13 cellular contexts compared by ENCODE assay signal in the genomic region with DNA sequence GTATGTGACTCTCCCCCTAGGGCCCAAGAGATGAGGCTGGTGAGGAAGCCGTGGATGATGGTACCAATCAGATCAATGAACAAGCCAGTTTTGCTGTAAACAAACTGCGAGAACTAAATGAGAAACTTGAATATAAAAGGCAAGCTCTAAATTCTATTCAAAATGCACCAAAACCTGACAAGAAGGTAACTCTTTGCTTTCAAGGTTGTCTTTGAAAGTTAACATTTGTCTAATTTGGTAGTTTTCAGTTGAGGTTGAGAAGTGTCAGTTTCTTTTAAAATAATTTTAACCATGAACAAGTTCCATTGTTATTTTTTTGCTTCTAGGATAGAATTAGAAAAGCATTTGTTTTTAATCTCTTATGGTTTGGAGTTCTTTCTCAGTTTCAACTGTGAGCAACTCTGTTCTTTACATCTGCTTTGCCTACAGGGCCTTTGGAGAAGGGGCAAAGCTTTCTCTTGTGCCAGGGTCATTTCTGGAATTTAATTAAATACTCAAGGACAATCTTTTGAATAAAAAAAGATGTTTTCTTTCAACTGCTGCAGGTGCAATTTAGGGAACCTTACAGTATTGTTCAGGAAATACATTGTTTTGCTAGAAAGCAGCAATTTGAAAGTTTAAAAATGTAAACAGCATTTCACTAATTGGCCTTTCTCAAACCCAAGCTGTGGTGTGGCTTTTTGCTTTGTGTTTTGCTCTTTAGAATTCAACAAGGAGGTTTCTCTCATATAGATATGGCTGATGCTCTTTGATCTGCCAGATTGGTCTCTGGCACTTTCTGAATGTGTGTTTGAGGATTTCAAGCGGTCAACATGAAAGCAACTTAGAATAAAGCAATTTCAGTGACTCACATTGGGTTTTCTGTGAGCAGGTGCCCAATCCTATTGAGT.
A peak's percentile ranks its signal among the peaks of the same experiment; 100 is the strongest.
DNase-seq lines count a peak whose midpoint lies in the region; ATAC-seq and TF ChIP-seq lines count a peak whose summit lies in the region.
"Had no signal": no experiment of that assay in that cellular context is flagged by ENCODE, and none has a peak within 500 bp of the region (broad histone marks: within the 10 kb centered on the region; RNA-seq: fewer than 3 reads in every experiment).

No MANE protein-coding gene starts in this region.

- peak overlapping the region; percentile 79 for H3K27ac Mint-ChIP-seq in activated T-cell treated with anti-CD3 and anti-CD28 coated beads, Interleukin-2, amount 50 U/mL, for 72 hours
- H3K27ac Mint-ChIP-seq: stimulated activated naive B cell treated with anti-CD40 and anti-IgM and Interleukin-4, amounts not matched to agents 10 μg/mL and 1 μg/mL and 100 μg/mL, for 72 hours had no signal

- DNase-seq in activated T-cell treated with anti-CD3 and anti-CD28 coated beads, Interleukin-2, amount 50 U/mL, for 72 hours = no peak
- DNase-seq in activated T-cell treated with anti-CD3 and anti-CD28 coated beads for 4 hours = no peak
- DNase-seq in GOT3 (lab: John Stamatoyannopoulos, UW) = no peak
- no peak for DNase-seq in HUDEP-2 (lab: John Stamatoyannopoulos, UW; ENCODE audit: unreplicated experiment in 76 of 76)
- no peak for DNase-seq in COLO829 (ENCODE audit: low spot score)
- DNase-seq: NCI-H2081 treated with DMSO at 0.1 percent for 48 hours; SHP77 treated with DMSO at 0.1 percent for 48 hours; small intestine; stimulated activated naive B cell treated with anti-CD40 and anti-IgM and Interleukin-4, amounts not matched to agents 10 μg/mL and 1 μg/mL and 100 μg/mL, for 72 hours had no signal

- H3K9me3 Mint-ChIP-seq in activated T-cell treated with anti-CD3 and anti-CD28 coated beads, Interleukin-2, amount 50 U/mL, for 72 hours = no peaks in the 10 kb centered on the region

- H3K4me1 Mint-ChIP-seq in activated T-cell treated with anti-CD3 and anti-CD28 coated beads, Interleukin-2, amount 50 U/mL, for 72 hours (ENCODE audit: low read depth) = peaks cover 20% of the 10 kb centered on the region

- H3K4me3 Mint-ChIP-seq in activated T-cell treated with anti-CD3 and anti-CD28 coated beads, Interleukin-2, amount 50 U/mL, for 72 hours = no peak overlapping the region
- H3K4me3 Mint-ChIP-seq: stimulated activated naive B cell treated with anti-CD40 and anti-IgM and Interleukin-4, amounts not matched to agents 10 μg/mL and 1 μg/mL and 100 μg/mL, for 72 hours had no signal

- peaks cover 5 to 13% of the 10 kb centered on the region in 2 donors for H3K36me3 Mint-ChIP-seq in activated T-cell treated with anti-CD3 and anti-CD28 coated beads, Interleukin-2, amount 50 U/mL, for 72 hours (ENCODE audit: insufficient read depth in 2 of 2)

- peak; percentile 37 to 80 for ATAC-seq in activated T-cell treated with anti-CD3 and anti-CD28 coated beads, Interleukin-2, amount 50 U/mL, for 72 hours (replicated peaks in 1 of 2)
- ATAC-seq in GM21825 (IDR thresholded peaks at IDR 0.05; ENCODE audit: unreplicated experiment) = peak; percentile 71
- ATAC-seq in HG03196 (IDR thresholded peaks at IDR 0.05; ENCODE audit: unreplicated experiment) = peak; percentile 78
- ATAC-seq in SK-N-SH treated with all-trans-retinoic acid at 6 μM for 48 hours = no peak
- ATAC-seq: activated CD4-positive, CD25-positive, alpha-beta regulatory T cell treated with anti-CD3 and anti-CD28 coated beads, Interleukin-2, amount 50 U/mL, for 24 hours; stimulated activated naive B cell treated with anti-CD40 and anti-IgM and Interleukin-4, amounts not matched to agents 10 μg/mL and 1 μg/mL and 100 μg/mL, for 72 hours had no signal

- H3K27me3 Mint-ChIP-seq in activated T-cell treated with anti-CD3 and anti-CD28 coated beads, Interleukin-2, amount 50 U/mL, for 72 hours (ENCODE audit: low read depth) = no peaks in the 10 kb centered on the region
- H3K27me3 Mint-ChIP-seq: stimulated activated naive B cell treated with anti-CD40 and anti-IgM and Interleukin-4, amounts not matched to agents 10 μg/mL and 1 μg/mL and 100 μg/mL, for 72 hours had no signal

TF ChIP-seq in SK-N-SH treated with all-trans-retinoic acid at 6 μM for 48 hours, 23 proteins besides CTCF, POLR2A, EP300 and RAD21:
- TF ChIP-seq ARNTL (CRISPR knock-in tag; IDR thresholded peaks at IDR 0.05; ENCODE audit: borderline replicate concordance, low read depth) (no peak), ZNF70 (CRISPR knock-in tag; IDR thresholded peaks at IDR 0.05) (no peak), TOX (CRISPR knock-in tag; IDR thresholded peaks at IDR 0.05; ENCODE audit: borderline replicate concordance) (no peak), ZFP3 (CRISPR knock-in tag; IDR thresholded peaks at IDR 0.05) (no peak), ZNF565 (CRISPR knock-in tag; conservative IDR thresholded peaks at IDR 0.05; ENCODE audit: low read depth) (no peak), OSR1 (CRISPR knock-in tag; IDR thresholded peaks at IDR 0.05) (no peak), PPARA (CRISPR knock-in tag; IDR thresholded peaks at IDR 0.05; ENCODE audit: borderline replicate concordance) (no peak), ISL1 (CRISPR knock-in tag; IDR thresholded peaks at IDR 0.05) (no peak), ZC3H10 (CRISPR knock-in tag; IDR thresholded peaks at IDR 0.05) (no peak), TCF4 (CRISPR knock-in tag; IDR thresholded peaks at IDR 0.05; ENCODE audit: borderline replicate concordance) (no peak), SNAI2 (CRISPR knock-in tag; IDR thresholded peaks at IDR 0.05) (no peak), ESRRG (CRISPR knock-in tag; IDR thresholded peaks at IDR 0.05) (no peak), RARB (CRISPR knock-in tag; IDR thresholded peaks at IDR 0.05) (no peak)
- TF ChIP-seq, protein P1, sequence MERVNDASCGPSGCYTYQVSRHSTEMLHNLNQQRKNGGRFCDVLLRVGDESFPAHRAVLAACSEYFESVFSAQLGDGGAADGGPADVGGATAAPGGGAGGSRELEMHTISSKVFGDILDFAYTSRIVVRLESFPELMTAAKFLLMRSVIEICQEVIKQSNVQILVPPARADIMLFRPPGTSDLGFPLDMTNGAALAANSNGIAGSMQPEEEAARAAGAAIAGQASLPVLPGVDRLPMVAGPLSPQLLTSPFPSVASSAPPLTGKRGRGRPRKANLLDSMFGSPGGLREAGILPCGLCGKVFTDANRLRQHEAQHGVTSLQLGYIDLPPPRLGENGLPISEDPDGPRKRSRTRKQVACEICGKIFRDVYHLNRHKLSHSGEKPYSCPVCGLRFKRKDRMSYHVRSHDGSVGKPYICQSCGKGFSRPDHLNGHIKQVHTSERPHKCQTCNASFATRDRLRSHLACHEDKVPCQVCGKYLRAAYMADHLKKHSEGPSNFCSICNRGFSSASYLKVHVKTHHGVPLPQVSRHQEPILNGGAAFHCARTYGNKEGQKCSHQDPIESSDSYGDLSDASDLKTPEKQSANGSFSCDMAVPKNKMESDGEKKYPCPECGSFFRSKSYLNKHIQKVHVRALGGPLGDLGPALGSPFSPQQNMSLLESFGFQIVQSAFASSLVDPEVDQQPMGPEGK (CRISPR knock-in tag; IDR thresholded peaks at IDR 0.05; ENCODE audit: borderline replicate concordance) = no peak
- TF ChIP-seq, protein P2, sequence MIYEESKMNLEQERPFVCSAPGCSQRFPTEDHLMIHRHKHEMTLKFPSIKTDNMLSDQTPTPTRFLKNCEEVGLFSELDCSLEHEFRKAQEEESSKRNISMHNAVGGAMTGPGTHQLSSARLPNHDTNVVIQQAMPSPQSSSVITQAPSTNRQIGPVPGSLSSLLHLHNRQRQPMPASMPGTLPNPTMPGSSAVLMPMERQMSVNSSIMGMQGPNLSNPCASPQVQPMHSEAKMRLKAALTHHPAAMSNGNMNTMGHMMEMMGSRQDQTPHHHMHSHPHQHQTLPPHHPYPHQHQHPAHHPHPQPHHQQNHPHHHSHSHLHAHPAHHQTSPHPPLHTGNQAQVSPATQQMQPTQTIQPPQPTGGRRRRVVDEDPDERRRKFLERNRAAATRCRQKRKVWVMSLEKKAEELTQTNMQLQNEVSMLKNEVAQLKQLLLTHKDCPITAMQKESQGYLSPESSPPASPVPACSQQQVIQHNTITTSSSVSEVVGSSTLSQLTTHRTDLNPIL (CRISPR knock-in tag; IDR thresholded peaks at IDR 0.05; ENCODE audit: low read depth) = no peak
